Comparison of ENCODE assay signal across 1 cellular context in genomic region chr9:137316012-137316981, GRCh38.
TF ChIP-seq lines count a peak whose summit lies in the region.

No MANE protein-coding gene starts in this region.

TF ChIP-seq in GM23338, 12 proteins besides CTCF, POLR2A, EP300 and RAD21 (continued from another document):
- TF ChIP-seq REST (IDR thresholded peaks at IDR 0.05; ENCODE audit: unreplicated experiment) (no peak), ZNF114 (CRISPR knock-in tag; IDR thresholded peaks at IDR 0.05) (no peak)
